8 cellular contexts compared by ENCODE assay signal in genomic region chr6:157822221-157823000, GRCh38. TPM values are rescaled to one million over a fixed set of nuclear protein-coding genes. Genes with fewer than 3 reads are reported as not detected.
A peak's percentile ranks its signal among the peaks of the same experiment; 100 is the strongest.
DNase-seq lines count a peak whose midpoint lies in the region; ATAC-seq and TF ChIP-seq lines count a peak whose summit lies in the region.

No MANE protein-coding gene starts in this region.

- POLR2A ChIA-PET in AG04450 (lab: Yijun Ruan, JAX) = no interaction called here
- POLR2A ChIA-PET in activated B cell treated with CpG ODN at 0.5 μM for 24 hours (lab: Charles Lee) = interaction anchor here (0.5 to 2.1 kb wide), 7 partner anchors 19 to 262 kb away, joined by 3 to 12 read pairs (median 5); no protein-coding TSS in a partner anchor

- H3K4me3 Mint-ChIP-seq in GM23338 (peak overlapping the region; percentile 74), activated B cell treated with CpG ODN at 0.5 μM for 24 hours (peak overlapping the region; percentile 78), endothelial cell (ENCODE audit: unreplicated experiment) (peak overlapping the region; percentile 92), naive B cell (peak overlapping the region; percentile 78 to 96 (median 86))

- no peaks in the 10 kb centered on the region for H3K27me3 ChIP-seq in AG04450 (ENCODE audit: control insufficient read depth, insufficient read depth, low read length)
- peaks cover 12% of the 10 kb centered on the region; the same call in 1 of the 2 replicates for H3K27me3 ChIP-seq in GM23338 (ENCODE audit: insufficient read depth)

- peaks cover 29% of the 10 kb centered on the region for H3K4me1 Mint-ChIP-seq in GM23338
- H3K4me1 Mint-ChIP-seq in activated B cell treated with CpG ODN at 0.5 μM for 24 hours = peaks cover 44% of the 10 kb centered on the region
- peaks cover 37% of the 10 kb centered on the region for H3K4me1 Mint-ChIP-seq in endothelial cell (ENCODE audit: unreplicated experiment)
- peaks cover 21 to 38% (median 24%) of the 10 kb centered on the region in 3 donors for H3K4me1 Mint-ChIP-seq in naive B cell

- peaks cover 2% of the 10 kb centered on the region; the same call in 1 of the 2 replicates for H3K9me3 ChIP-seq in AG04450 (ENCODE audit: control insufficient read depth, insufficient read depth, low read length)

- H3K36me3 Mint-ChIP-seq in GM23338 (ENCODE audit: low read depth) = no peaks in the 10 kb centered on the region; the same call in 2 of the 3 replicates
- H3K36me3 Mint-ChIP-seq in activated B cell treated with CpG ODN at 0.5 μM for 24 hours (ENCODE audit: low read depth) = peaks cover 15% of the 10 kb centered on the region
- peaks cover 20% of the 10 kb centered on the region for H3K36me3 Mint-ChIP-seq in endothelial cell (ENCODE audit: low read depth, unreplicated experiment)
- H3K36me3 Mint-ChIP-seq in naive B cell = peaks cover 0 to 6% of the 10 kb centered on the region in 2 donors

- H3K27ac Mint-ChIP-seq in GM23338 = no peak overlapping the region
- peak overlapping the region; percentile 80 for H3K27ac Mint-ChIP-seq in activated B cell treated with CpG ODN at 0.5 μM for 24 hours
- H3K27ac Mint-ChIP-seq in endothelial cell (ENCODE audit: unreplicated experiment) = peak overlapping the region; percentile 87
- peak overlapping the region; percentile 70 to 100 (median 90) for H3K27ac Mint-ChIP-seq in naive B cell

- no peak for TF ChIP-seq CTCF in AG04450 (IDR thresholded peaks at IDR 0.05; ENCODE audit: low read depth, low read length)
- TF ChIP-seq CTCF in GM23338 (conservative IDR thresholded peaks at IDR 0.05; ENCODE audit: low read depth in 2 of 2) = no peak
- TF ChIP-seq CTCF in activated B cell treated with CpG ODN at 0.5 μM for 24 hours (IDR thresholded peaks at IDR 0.05) = no peak
- TF ChIP-seq CTCF in endothelial cell (IDR thresholded peaks at IDR 0.05; ENCODE audit: unreplicated experiment) = no peak

- H3K79me2 ChIP-seq in GM23338 (replicated peaks; ENCODE audit: insufficient read depth) = peaks cover 28% of the 10 kb centered on the region

- H3K36me3 ChIP-seq in GM23338 (ENCODE audit: insufficient read depth) = no peaks in the 10 kb centered on the region

- no peaks in the 10 kb centered on the region for H3K9me2 ChIP-seq in GM23338 (ENCODE audit: insufficient read depth)

- H3K4me3 ChIP-seq in AG04450 (ENCODE audit: low read depth, low read length) (peak overlapping the region; percentile 54), GM23338 (peak overlapping the region; percentile 61)

- no peak for DNase-seq in AG04450 (ENCODE audit: low read depth, low spot score)
- DNase-seq in GM23338 (ENCODE audit: low spot score) = peak; percentile 51
- DNase-seq in activated B cell treated with CpG ODN at 0.5 μM for 24 hours = no peak
- peak; percentile 33 for DNase-seq in endothelial cell (ENCODE audit: low spot score)
- peak; percentile 16 for DNase-seq in naive B cell
- no peak for DNase-seq in GM03348 (ENCODE audit: low spot score)
- DNase-seq in NCI-H748 (lab: John Stamatoyannopoulos, UW; ENCODE audit: unreplicated experiment) = no peak
- no peak for DNase-seq in T1000 (lab: John Stamatoyannopoulos, UW)

- no peaks in the 10 kb centered on the region for H3F3A ChIP-seq in GM23338 (replicated peaks; ENCODE audit: low read depth)

- ATAC-seq in GM23338 (peak; percentile 35), activated B cell treated with CpG ODN at 0.5 μM for 24 hours (ENCODE audit: low read depth) (peak; percentile 5), naive B cell (ENCODE audit: low read depth in 2 of 2) (peak in 1 of 2 donors; percentile 17)

- H3K9me3 Mint-ChIP-seq in GM23338 (no peaks in the 10 kb centered on the region), activated B cell treated with CpG ODN at 0.5 μM for 24 hours (no peaks in the 10 kb centered on the region), endothelial cell (ENCODE audit: unreplicated experiment) (no peaks in the 10 kb centered on the region), naive B cell (no peaks in the 10 kb centered on the region)

- H4K20me1 ChIP-seq in GM23338 (replicated peaks; ENCODE audit: insufficient read depth) = no peaks in the 10 kb centered on the region

- H3K4me2 ChIP-seq in GM23338 = peak overlapping the region; percentile 87

- intact Hi-C loops in activated B cell treated with CpG ODN at 0.5 μM for 24 hours (cut with micrococcal nuclease) = loop anchor here (10.0 kb wide), 1 partner anchor 358 kb away; no protein-coding TSS in a partner anchor

- H3K27me3 Mint-ChIP-seq in GM23338 (ENCODE audit: insufficient read depth, low read depth, poor library complexity) = peaks cover 14% of the 10 kb centered on the region
- H3K27me3 Mint-ChIP-seq in activated B cell treated with CpG ODN at 0.5 μM for 24 hours = no peaks in the 10 kb centered on the region
- H3K27me3 Mint-ChIP-seq in endothelial cell (ENCODE audit: unreplicated experiment) = peaks cover 16% of the 10 kb centered on the region
- no peaks in the 10 kb centered on the region for H3K27me3 Mint-ChIP-seq in naive B cell

- CTCF ChIA-PET in AG04450 (lab: Charles Lee) (interaction anchor here (1.0 to 1.2 kb wide), 2 partner anchors 15 to 66 kb away, joined by 3 read pairs; no protein-coding TSS in a partner anchor), activated B cell treated with CpG ODN at 0.5 μM for 24 hours (lab: Charles Lee) (interaction anchor here (1.0 to 1.6 kb wide), 2 partner anchors 52 to 65 kb away, joined by 4 to 5 read pairs; no protein-coding TSS in a partner anchor)

- peaks cover 7% of the 10 kb centered on the region for H3K4me1 ChIP-seq in GM23338 (ENCODE audit: insufficient read depth)

- H3K27ac ChIP-seq in AG04450 (ENCODE audit: low read depth, low read length) = peak overlapping the region; percentile 73
- no peak overlapping the region for H3K27ac ChIP-seq in GM23338 (ENCODE audit: low read depth)

- H2AFZ ChIP-seq in GM23338 = peak overlapping the region; percentile 87; the same call in 1 of the 2 replicates

TF ChIP-seq in GM23338, 12 proteins besides CTCF, POLR2A, EP300 and RAD21 (continues in another document):
- TF ChIP-seq STAT1 (IDR thresholded peaks at IDR 0.05; ENCODE audit: unreplicated experiment) (no peak), NANOG (IDR thresholded peaks at IDR 0.05; ENCODE audit: borderline replicate concordance) (no peak), CREB1 (CRISPR knock-in tag; IDR thresholded peaks at IDR 0.05; ENCODE audit: low read depth) (no peak), ZNF331 (CRISPR knock-in tag; IDR thresholded peaks at IDR 0.05; ENCODE audit: low read depth) (no peak)

RNA-seq across cellular contexts. Expression of gene SNX9, which starts 0.6 kb away (rescaled TPM):
- polyA plus RNA-seq in AG04450 (2011; rRNA removed) = 52.4 and 58.7 TPM in 2 replicates
- polyA minus RNA-seq in AG04450 (2011; rRNA and poly(A)+ RNA removed) = 34.0 and 37.8 TPM in 2 replicates
- 21.2 and 23.3 TPM in 2 replicates for total RNA-seq in GM23338 (2014; rRNA removed; shearing (Covaris generic))
- 18.1 and 18.4 TPM in 2 replicates for polyA plus RNA-seq in GM23338 (2016; fragmentation: Nextera tagmentation; extraction: Ambion mirVana)
- 38.8 and 40.0 TPM in 2 replicates for total RNA-seq in activated B cell treated with CpG ODN at 0.5 μM for 24 hours
- total RNA-seq in endothelial cell (ENCODE audit: unreplicated experiment) = 68.6 TPM
- 10 to 100 TPM; 19.7 to 28.3 (median 25.7) TPM for polyA plus RNA-seq in naive B cell (ENCODE audit: low read depth in 6 of 6)

Comparison
In these comparisons a context has a peak if more than half of its experiments do, and no peak if none do; other contexts are left out.
1. DNase-seq: peak in GM23338 (single experiment), endothelial cell (single experiment) and naive B cell (single experiment); none in AG04450 (single experiment), activated B cell treated with CpG ODN at 0.5 μM for 24 hours (single experiment), GM03348 (single experiment), NCI-H748 (single experiment) and T1000 (single experiment).
2. Peak in every context shown above with its lines, with median percentiles within 50 percentile points of each other: H3K4me3 Mint-ChIP-seq.